ENCODE assay signal across 1 cellular context in genomic region chr7:29080803-29081202, GRCh38.
TF ChIP-seq lines count a peak whose summit lies in the region.

No MANE protein-coding gene starts in this region.

TF ChIP-seq in SK-N-SH, 30 proteins besides CTCF, POLR2A, EP300 and RAD21 (continued from another document):
- TF ChIP-seq GABPA (IDR thresholded peaks at IDR 0.05; ENCODE audit: low read depth) (no peak), YY1 (IDR thresholded peaks at IDR 0.05; ENCODE audit: low read depth) (no peak), REST (IDR thresholded peaks at IDR 0.05; ENCODE audit: low read depth, low read length) (no peak)
